ENCODE assay signal across 1 cellular context in the genomic region with DNA sequence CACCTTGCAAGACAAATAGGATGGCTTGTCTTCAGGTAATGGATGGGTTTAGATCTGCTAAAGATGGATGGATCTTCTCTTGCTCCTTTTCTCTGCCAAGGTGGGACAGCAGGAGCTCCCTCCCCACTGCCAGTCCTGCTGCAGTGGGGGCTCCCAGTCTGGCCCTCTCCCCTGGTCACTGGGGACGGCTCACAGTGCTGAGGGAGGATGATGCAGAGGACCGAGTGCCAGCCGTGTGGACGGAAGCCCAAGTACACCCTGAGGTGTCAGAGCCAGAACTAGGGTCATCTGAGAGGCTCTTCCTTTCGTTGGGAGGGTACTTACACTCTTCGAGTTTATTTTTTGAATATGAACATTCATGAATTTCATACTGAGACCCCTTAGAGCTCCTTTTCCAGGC.
TF ChIP-seq lines count a peak whose summit lies in the region.

No MANE protein-coding gene starts in this region.

TF ChIP-seq in GM12878, 131 proteins besides CTCF, POLR2A, EP300 and RAD21:
- no peak for TF ChIP-seq FOXK2 (IDR thresholded peaks at IDR 0.05)
- TF ChIP-seq MEF2B (IDR thresholded peaks at IDR 0.05; ENCODE audit: partially characterized antibody, poor library complexity, severe bottlenecking): no peak
- TF ChIP-seq JUNB (IDR thresholded peaks at IDR 0.05): no peak
- no peak for TF ChIP-seq SMARCA5 (IDR thresholded peaks at IDR 0.05)
- TF ChIP-seq NBN (IDR thresholded peaks at IDR 0.05): no peak
- TF ChIP-seq, protein P1, sequence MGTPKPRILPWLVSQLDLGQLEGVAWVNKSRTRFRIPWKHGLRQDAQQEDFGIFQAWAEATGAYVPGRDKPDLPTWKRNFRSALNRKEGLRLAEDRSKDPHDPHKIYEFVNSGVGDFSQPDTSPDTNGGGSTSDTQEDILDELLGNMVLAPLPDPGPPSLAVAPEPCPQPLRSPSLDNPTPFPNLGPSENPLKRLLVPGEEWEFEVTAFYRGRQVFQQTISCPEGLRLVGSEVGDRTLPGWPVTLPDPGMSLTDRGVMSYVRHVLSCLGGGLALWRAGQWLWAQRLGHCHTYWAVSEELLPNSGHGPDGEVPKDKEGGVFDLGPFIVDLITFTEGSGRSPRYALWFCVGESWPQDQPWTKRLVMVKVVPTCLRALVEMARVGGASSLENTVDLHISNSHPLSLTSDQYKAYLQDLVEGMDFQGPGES (IDR thresholded peaks at IDR 0.05): no peak
- no peak for TF ChIP-seq BHLHE40 (IDR thresholded peaks at IDR 0.05; ENCODE audit: borderline replicate concordance in 1 of 2, low read depth in 2 of 2, low read length in 1 of 2)
- TF ChIP-seq, protein P2, sequence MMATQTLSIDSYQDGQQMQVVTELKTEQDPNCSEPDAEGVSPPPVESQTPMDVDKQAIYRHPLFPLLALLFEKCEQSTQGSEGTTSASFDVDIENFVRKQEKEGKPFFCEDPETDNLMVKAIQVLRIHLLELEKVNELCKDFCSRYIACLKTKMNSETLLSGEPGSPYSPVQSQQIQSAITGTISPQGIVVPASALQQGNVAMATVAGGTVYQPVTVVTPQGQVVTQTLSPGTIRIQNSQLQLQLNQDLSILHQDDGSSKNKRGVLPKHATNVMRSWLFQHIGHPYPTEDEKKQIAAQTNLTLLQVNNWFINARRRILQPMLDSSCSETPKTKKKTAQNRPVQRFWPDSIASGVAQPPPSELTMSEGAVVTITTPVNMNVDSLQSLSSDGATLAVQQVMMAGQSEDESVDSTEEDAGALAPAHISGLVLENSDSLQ (IDR thresholded peaks at IDR 0.05): no peak
- TF ChIP-seq IKZF2 (IDR thresholded peaks at IDR 0.05): no peak
- no peak for TF ChIP-seq EGR1 (IDR thresholded peaks at IDR 0.05; ENCODE audit: borderline replicate concordance in 1 of 2, low read depth in 2 of 2, low read length in 2 of 2)
- TF ChIP-seq, protein P3, sequence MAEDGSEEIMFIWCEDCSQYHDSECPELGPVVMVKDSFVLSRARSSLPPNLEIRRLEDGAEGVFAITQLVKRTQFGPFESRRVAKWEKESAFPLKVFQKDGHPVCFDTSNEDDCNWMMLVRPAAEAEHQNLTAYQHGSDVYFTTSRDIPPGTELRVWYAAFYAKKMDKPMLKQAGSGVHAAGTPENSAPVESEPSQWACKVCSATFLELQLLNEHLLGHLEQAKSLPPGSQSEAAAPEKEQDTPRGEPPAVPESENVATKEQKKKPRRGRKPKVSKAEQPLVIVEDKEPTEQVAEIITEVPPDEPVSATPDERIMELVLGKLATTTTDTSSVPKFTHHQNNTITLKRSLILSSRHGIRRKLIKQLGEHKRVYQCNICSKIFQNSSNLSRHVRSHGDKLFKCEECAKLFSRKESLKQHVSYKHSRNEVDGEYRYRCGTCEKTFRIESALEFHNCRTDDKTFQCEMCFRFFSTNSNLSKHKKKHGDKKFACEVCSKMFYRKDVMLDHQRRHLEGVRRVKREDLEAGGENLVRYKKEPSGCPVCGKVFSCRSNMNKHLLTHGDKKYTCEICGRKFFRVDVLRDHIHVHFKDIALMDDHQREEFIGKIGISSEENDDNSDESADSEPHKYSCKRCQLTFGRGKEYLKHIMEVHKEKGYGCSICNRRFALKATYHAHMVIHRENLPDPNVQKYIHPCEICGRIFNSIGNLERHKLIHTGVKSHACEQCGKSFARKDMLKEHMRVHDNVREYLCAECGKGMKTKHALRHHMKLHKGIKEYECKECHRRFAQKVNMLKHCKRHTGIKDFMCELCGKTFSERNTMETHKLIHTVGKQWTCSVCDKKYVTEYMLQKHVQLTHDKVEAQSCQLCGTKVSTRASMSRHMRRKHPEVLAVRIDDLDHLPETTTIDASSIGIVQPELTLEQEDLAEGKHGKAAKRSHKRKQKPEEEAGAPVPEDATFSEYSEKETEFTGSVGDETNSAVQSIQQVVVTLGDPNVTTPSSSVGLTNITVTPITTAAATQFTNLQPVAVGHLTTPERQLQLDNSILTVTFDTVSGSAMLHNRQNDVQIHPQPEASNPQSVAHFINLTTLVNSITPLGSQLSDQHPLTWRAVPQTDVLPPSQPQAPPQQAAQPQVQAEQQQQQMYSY (CRISPR knock-in tag; IDR thresholded peaks at IDR 0.05): no peak
- no peak for TF ChIP-seq NFYA (IDR thresholded peaks at IDR 0.05; ENCODE audit: borderline replicate concordance, low read depth, low read length)
- no peak for TF ChIP-seq IRF4 (IDR thresholded peaks at IDR 0.05; ENCODE audit: low read depth, low read length)
- TF ChIP-seq, protein P4, sequence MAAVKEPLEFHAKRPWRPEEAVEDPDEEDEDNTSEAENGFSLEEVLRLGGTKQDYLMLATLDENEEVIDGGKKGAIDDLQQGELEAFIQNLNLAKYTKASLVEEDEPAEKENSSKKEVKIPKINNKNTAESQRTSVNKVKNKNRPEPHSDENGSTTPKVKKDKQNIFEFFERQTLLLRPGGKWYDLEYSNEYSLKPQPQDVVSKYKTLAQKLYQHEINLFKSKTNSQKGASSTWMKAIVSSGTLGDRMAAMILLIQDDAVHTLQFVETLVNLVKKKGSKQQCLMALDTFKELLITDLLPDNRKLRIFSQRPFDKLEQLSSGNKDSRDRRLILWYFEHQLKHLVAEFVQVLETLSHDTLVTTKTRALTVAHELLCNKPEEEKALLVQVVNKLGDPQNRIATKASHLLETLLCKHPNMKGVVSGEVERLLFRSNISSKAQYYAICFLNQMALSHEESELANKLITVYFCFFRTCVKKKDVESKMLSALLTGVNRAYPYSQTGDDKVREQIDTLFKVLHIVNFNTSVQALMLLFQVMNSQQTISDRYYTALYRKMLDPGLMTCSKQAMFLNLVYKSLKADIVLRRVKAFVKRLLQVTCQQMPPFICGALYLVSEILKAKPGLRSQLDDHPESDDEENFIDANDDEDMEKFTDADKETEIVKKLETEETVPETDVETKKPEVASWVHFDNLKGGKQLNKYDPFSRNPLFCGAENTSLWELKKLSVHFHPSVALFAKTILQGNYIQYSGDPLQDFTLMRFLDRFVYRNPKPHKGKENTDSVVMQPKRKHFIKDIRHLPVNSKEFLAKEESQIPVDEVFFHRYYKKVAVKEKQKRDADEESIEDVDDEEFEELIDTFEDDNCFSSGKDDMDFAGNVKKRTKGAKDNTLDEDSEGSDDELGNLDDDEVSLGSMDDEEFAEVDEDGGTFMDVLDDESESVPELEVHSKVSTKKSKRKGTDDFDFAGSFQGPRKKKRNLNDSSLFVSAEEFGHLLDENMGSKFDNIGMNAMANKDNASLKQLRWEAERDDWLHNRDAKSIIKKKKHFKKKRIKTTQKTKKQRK (IDR thresholded peaks at IDR 0.05; ENCODE audit: low read depth, low read length): no peak
- TF ChIP-seq, protein P5, sequence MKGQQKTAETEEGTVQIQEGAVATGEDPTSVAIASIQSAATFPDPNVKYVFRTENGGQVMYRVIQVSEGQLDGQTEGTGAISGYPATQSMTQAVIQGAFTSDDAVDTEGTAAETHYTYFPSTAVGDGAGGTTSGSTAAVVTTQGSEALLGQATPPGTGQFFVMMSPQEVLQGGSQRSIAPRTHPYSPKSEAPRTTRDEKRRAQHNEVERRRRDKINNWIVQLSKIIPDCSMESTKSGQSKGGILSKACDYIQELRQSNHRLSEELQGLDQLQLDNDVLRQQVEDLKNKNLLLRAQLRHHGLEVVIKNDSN (IDR thresholded peaks at IDR 0.05; ENCODE audit: borderline replicate concordance, extremely low read length, insufficient read depth, low read depth, low read length): no peak
- no peak for TF ChIP-seq ESRRA (IDR thresholded peaks at IDR 0.05; ENCODE audit: low read length)
- TF ChIP-seq TCF3 (IDR thresholded peaks at IDR 0.05; ENCODE audit: borderline replicate concordance, insufficient read depth, low read depth, low read length): no peak
